1 cellular context compared by ENCODE assay signal in genomic region chr20:13784893-13785715, GRCh38.
TF ChIP-seq lines count a peak whose summit lies in the region.

A gene with protein sequence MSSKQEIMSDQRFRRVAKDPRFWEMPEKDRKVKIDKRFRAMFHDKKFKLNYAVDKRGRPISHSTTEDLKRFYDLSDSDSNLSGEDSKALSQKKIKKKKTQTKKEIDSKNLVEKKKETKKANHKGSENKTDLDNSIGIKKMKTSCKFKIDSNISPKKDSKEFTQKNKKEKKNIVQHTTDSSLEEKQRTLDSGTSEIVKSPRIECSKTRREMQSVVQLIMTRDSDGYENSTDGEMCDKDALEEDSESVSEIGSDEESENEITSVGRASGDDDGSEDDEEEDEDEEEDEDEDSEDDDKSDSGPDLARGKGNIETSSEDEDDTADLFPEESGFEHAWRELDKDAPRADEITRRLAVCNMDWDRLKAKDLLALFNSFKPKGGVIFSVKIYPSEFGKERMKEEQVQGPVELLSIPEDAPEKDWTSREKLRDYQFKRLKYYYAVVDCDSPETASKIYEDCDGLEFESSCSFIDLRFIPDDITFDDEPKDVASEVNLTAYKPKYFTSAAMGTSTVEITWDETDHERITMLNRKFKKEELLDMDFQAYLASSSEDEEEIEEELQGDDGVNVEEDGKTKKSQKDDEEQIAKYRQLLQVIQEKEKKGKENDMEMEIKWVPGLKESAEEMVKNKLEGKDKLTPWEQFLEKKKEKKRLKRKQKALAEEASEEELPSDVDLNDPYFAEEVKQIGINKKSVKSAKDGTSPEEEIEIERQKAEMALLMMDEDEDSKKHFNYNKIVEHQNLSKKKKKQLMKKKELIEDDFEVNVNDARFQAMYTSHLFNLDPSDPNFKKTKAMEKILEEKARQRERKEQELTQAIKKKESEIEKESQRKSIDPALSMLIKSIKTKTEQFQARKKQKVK (minus strand): TSS chr20:13784919. CDS start chr20:13783140, 1,779 bp downstream.
A gene with protein sequence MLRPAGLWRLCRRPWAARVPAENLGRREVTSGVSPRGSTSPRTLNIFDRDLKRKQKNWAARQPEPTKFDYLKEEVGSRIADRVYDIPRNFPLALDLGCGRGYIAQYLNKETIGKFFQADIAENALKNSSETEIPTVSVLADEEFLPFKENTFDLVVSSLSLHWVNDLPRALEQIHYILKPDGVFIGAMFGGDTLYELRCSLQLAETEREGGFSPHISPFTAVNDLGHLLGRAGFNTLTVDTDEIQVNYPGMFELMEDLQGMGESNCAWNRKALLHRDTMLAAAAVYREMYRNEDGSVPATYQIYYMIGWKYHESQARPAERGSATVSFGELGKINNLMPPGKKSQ (plus strand): TSS chr20:13785028. CDS start chr20:13785069, 41 bp downstream.

TF ChIP-seq in GM23338, 12 proteins besides CTCF, POLR2A, EP300 and RAD21:
- TF ChIP-seq EZH2phosphoT487 (IDR thresholded peaks at IDR 0.05; ENCODE audit: unreplicated experiment) (no peak), CREB1 (CRISPR knock-in tag; IDR thresholded peaks at IDR 0.05; ENCODE audit: low read depth) (peak; percentile 84), JUNB (IDR thresholded peaks at IDR 0.05; ENCODE audit: unreplicated experiment) (no peak), POLR2AphosphoS5 (IDR thresholded peaks at IDR 0.05; ENCODE audit: low read depth) (peak; percentile 88), ZNF114 (CRISPR knock-in tag; IDR thresholded peaks at IDR 0.05) (no peak)
- TF ChIP-seq, protein P1, sequence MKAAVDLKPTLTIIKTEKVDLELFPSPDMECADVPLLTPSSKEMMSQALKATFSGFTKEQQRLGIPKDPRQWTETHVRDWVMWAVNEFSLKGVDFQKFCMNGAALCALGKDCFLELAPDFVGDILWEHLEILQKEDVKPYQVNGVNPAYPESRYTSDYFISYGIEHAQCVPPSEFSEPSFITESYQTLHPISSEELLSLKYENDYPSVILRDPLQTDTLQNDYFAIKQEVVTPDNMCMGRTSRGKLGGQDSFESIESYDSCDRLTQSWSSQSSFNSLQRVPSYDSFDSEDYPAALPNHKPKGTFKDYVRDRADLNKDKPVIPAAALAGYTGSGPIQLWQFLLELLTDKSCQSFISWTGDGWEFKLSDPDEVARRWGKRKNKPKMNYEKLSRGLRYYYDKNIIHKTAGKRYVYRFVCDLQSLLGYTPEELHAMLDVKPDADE (IDR thresholded peaks at IDR 0.05), result peak; percentile 83
- TF ChIP-seq, protein P2, sequence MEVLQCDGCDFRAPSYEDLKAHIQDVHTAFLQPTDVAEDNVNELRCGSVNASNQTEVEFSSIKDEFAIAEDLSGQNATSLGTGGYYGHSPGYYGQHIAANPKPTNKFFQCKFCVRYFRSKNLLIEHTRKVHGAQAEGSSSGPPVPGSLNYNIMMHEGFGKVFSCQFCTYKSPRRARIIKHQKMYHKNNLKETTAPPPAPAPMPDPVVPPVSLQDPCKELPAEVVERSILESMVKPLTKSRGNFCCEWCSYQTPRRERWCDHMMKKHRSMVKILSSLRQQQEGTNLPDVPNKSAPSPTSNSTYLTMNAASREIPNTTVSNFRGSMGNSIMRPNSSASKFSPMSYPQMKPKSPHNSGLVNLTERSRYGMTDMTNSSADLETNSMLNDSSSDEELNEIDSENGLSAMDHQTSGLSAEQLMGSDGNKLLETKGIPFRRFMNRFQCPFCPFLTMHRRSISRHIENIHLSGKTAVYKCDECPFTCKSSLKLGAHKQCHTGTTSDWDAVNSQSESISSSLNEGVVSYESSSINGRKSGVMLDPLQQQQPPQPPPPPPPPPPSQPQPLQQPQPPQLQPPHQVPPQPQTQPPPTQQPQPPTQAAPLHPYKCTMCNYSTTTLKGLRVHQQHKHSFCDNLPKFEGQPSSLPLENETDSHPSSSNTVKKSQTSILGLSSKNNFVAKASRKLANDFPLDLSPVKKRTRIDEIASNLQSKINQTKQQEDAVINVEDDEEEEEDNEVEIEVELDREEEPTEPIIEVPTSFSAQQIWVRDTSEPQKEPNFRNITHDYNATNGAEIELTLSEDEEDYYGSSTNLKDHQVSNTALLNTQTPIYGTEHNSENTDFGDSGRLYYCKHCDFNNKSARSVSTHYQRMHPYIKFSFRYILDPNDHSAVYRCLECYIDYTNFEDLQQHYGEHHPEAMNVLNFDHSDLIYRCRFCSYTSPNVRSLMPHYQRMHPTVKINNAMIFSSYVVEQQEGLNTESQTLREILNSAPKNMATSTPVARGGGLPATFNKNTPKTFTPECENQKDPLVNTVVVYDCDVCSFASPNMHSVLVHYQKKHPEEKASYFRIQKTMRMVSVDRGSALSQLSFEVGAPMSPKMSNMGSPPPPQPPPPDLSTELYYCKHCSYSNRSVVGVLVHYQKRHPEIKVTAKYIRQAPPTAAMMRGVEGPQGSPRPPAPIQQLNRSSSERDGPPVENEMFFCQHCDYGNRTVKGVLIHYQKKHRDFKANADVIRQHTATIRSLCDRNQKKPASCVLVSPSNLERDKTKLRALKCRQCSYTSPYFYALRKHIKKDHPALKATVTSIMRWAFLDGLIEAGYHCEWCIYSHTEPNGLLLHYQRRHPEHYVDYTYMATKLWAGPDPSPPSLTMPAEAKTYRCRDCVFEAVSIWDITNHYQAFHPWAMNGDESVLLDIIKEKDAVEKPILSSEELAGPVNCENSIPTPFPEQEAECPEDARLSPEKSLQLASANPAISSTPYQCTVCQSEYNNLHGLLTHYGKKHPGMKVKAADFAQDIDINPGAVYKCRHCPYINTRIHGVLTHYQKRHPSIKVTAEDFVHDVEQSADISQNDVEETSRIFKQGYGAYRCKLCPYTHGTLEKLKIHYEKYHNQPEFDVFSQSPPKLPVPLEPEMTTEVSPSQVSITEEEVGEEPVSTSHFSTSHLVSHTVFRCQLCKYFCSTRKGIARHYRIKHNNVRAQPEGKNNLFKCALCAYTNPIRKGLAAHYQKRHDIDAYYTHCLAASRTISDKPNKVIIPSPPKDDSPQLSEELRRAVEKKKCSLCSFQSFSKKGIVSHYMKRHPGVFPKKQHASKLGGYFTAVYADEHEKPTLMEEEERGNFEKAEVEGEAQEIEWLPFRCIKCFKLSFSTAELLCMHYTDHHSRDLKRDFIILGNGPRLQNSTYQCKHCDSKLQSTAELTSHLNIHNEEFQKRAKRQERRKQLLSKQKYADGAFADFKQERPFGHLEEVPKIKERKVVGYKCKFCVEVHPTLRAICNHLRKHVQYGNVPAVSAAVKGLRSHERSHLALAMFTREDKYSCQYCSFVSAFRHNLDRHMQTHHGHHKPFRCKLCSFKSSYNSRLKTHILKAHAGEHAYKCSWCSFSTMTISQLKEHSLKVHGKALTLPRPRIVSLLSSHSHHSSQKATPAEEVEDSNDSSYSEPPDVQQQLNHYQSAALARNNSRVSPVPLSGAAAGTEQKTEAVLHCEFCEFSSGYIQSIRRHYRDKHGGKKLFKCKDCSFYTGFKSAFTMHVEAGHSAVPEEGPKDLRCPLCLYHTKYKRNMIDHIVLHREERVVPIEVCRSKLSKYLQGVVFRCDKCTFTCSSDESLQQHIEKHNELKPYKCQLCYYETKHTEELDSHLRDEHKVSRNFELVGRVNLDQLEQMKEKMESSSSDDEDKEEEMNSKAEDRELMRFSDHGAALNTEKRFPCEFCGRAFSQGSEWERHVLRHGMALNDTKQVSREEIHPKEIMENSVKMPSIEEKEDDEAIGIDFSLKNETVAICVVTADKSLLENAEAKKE (CRISPR knock-in tag; IDR thresholded peaks at IDR 0.05), result no peak
- TF ChIP-seq, protein P3, sequence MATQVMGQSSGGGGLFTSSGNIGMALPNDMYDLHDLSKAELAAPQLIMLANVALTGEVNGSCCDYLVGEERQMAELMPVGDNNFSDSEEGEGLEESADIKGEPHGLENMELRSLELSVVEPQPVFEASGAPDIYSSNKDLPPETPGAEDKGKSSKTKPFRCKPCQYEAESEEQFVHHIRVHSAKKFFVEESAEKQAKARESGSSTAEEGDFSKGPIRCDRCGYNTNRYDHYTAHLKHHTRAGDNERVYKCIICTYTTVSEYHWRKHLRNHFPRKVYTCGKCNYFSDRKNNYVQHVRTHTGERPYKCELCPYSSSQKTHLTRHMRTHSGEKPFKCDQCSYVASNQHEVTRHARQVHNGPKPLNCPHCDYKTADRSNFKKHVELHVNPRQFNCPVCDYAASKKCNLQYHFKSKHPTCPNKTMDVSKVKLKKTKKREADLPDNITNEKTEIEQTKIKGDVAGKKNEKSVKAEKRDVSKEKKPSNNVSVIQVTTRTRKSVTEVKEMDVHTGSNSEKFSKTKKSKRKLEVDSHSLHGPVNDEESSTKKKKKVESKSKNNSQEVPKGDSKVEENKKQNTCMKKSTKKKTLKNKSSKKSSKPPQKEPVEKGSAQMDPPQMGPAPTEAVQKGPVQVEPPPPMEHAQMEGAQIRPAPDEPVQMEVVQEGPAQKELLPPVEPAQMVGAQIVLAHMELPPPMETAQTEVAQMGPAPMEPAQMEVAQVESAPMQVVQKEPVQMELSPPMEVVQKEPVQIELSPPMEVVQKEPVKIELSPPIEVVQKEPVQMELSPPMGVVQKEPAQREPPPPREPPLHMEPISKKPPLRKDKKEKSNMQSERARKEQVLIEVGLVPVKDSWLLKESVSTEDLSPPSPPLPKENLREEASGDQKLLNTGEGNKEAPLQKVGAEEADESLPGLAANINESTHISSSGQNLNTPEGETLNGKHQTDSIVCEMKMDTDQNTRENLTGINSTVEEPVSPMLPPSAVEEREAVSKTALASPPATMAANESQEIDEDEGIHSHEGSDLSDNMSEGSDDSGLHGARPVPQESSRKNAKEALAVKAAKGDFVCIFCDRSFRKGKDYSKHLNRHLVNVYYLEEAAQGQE (IDR thresholded peaks at IDR 0.05; ENCODE audit: unreplicated experiment), result no peak
TF ChIP-seq in GM23338: peak in this region for 3.
